In the genomic region with DNA sequence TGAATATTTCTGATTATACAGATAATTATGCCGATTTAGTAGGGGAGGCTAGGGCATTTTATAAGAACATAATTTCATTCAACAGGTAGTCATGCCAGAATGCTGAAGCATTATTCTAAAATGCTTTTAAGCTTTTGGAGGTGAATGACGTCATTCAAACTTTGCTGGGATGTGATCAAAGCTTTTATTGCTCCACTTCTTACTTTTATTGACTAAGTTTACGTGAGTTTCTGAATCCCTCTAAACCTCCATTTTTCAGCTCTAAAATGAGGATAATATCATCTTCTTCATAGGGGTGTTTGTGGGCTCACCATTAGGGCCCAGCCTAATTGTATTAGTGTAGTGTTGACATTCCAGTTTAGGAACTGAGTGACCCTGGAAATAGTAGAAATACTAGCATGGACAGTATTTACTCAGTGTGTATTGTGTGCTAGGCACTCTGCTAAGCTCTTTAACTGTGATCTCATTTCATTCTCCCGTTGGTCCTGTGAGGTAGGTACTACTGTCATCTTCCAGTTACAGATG, we compare ENCODE assay signal across 1 cellular context.
TF ChIP-seq lines count a peak whose summit lies in the region.

No MANE protein-coding gene starts in this region.

TF ChIP-seq in A549, 52 proteins besides CTCF, POLR2A, EP300 and RAD21 (continued from another document):
- TF ChIP-seq, protein P1, sequence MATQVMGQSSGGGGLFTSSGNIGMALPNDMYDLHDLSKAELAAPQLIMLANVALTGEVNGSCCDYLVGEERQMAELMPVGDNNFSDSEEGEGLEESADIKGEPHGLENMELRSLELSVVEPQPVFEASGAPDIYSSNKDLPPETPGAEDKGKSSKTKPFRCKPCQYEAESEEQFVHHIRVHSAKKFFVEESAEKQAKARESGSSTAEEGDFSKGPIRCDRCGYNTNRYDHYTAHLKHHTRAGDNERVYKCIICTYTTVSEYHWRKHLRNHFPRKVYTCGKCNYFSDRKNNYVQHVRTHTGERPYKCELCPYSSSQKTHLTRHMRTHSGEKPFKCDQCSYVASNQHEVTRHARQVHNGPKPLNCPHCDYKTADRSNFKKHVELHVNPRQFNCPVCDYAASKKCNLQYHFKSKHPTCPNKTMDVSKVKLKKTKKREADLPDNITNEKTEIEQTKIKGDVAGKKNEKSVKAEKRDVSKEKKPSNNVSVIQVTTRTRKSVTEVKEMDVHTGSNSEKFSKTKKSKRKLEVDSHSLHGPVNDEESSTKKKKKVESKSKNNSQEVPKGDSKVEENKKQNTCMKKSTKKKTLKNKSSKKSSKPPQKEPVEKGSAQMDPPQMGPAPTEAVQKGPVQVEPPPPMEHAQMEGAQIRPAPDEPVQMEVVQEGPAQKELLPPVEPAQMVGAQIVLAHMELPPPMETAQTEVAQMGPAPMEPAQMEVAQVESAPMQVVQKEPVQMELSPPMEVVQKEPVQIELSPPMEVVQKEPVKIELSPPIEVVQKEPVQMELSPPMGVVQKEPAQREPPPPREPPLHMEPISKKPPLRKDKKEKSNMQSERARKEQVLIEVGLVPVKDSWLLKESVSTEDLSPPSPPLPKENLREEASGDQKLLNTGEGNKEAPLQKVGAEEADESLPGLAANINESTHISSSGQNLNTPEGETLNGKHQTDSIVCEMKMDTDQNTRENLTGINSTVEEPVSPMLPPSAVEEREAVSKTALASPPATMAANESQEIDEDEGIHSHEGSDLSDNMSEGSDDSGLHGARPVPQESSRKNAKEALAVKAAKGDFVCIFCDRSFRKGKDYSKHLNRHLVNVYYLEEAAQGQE (IDR thresholded peaks at IDR 0.05) = no peak
- no peak for TF ChIP-seq GATA3 (IDR thresholded peaks at IDR 0.05; ENCODE audit: borderline replicate concordance)
- no peak for TF ChIP-seq RNF2 (IDR thresholded peaks at IDR 0.05; ENCODE audit: borderline replicate concordance, low read depth)
- TF ChIP-seq, protein P2, sequence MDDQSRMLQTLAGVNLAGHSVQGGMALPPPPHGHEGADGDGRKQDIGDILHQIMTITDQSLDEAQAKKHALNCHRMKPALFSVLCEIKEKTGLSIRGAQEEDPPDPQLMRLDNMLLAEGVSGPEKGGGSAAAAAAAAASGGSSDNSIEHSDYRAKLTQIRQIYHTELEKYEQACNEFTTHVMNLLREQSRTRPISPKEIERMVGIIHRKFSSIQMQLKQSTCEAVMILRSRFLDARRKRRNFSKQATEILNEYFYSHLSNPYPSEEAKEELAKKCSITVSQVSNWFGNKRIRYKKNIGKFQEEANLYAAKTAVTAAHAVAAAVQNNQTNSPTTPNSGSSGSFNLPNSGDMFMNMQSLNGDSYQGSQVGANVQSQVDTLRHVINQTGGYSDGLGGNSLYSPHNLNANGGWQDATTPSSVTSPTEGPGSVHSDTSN (IDR thresholded peaks at IDR 0.05) = no peak
- no peak for TF ChIP-seq RARB (CRISPR knock-in tag; IDR thresholded peaks at IDR 0.05)
- TF ChIP-seq CHD2 (IDR thresholded peaks at IDR 0.05; ENCODE audit: low read length, partially characterized antibody) = no peak
- TF ChIP-seq HOXB13 (CRISPR knock-in tag; IDR thresholded peaks at IDR 0.05; ENCODE audit: low read depth) = no peak
- TF ChIP-seq HDAC2 (IDR thresholded peaks at IDR 0.05) = no peak
- TF ChIP-seq, protein P3, sequence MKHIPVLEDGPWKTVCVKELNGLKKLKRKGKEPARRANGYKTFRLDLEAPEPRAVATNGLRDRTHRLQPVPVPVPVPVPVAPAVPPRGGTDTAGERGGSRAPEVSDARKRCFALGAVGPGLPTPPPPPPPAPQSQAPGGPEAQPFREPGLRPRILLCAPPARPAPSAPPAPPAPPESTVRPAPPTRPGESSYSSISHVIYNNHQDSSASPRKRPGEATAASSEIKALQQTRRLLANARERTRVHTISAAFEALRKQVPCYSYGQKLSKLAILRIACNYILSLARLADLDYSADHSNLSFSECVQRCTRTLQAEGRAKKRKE (CRISPR knock-in tag; IDR thresholded peaks at IDR 0.05; ENCODE audit: low read depth) = no peak
TF ChIP-seq in A549: peak in this region for 0.
